8 cellular contexts compared by ENCODE assay signal in genomic region chr21:26842976-26843911, GRCh38. TPM values are rescaled to one million over a fixed set of nuclear protein-coding genes. Genes with fewer than 3 reads are reported as not detected.
DNase-seq lines count a peak whose midpoint lies in the region; ATAC-seq, FAIRE-seq and TF ChIP-seq lines count a peak whose summit lies in the region.

No MANE protein-coding gene starts in this region.

- CTCF ChIA-PET in T-cell (lab: Charles Lee) = no interaction called here

- peaks cover 0 to 6% (median 0%) of the 10 kb centered on the region in 3 donors for H3K9me3 Mint-ChIP-seq in T-cell

- H3K4me1 ChIP-seq in BLaER1 = peaks cover 34% of the 10 kb centered on the region
- H3K4me1 ChIP-seq in lung (ENCODE audit: control insufficient read depth in 2 of 2, insufficient read depth in 2 of 2, low read length in 2 of 2) = peaks cover 0 to 9% of the 10 kb centered on the region in 2 donors
- peaks cover 36% of the 10 kb centered on the region for H3K4me1 ChIP-seq in stomach smooth muscle (ENCODE audit: control insufficient read depth, insufficient read depth, low read length)

- no peaks in the 10 kb centered on the region for H3K36me3 Mint-ChIP-seq in T-cell

- POLR2A ChIA-PET in T-cell (lab: Charles Lee) = no interaction called here

- peak overlapping the region; percentile 74 for H3K9ac ChIP-seq in BLaER1
- peak overlapping the region; percentile 83 to 89 for H3K9ac ChIP-seq in stomach smooth muscle (ENCODE audit: low read length in 2 of 2)

- 2% methylated on average over 33 of the region's 33 CpGs for WGBS in lung, 2 donors

- no peak for TF ChIP-seq CTCF in lung (IDR thresholded peaks at IDR 0.05; ENCODE audit: control extremely low read depth, extremely low read depth)

- H3K4me3 Mint-ChIP-seq in T-cell = peak overlapping the region; percentile 66 to 85 (median 69)

- DNase-seq in HT1080 (ENCODE audit: low read depth) (peak; percentile 86), T-cell (peak in 5 of 34 experiments; percentile 11 to 30 (median 19)), lung (ENCODE audit: low spot score) (peak; percentile 89), NCI-H1436 treated with DMSO at 0.1 percent for 48 hours (lab: John Stamatoyannopoulos, UW) (no peak)

- no peaks in the 10 kb centered on the region for H4K20me1 ChIP-seq in BLaER1

- peaks cover 52% of the 10 kb centered on the region for H3K9me3 ChIP-seq in BLaER1
- no peaks in the 10 kb centered on the region for H3K9me3 ChIP-seq in lung (ENCODE audit: control insufficient read depth in 2 of 2, insufficient read depth in 1 of 2, low read length in 1 of 2)
- H3K9me3 ChIP-seq in stomach smooth muscle (ENCODE audit: control insufficient read depth in 2 of 2, low read length in 2 of 2) = no peaks in the 10 kb centered on the region

- FAIRE-seq in endometrium (lab: Jason Lieb, UNC) = peak; percentile 92

- H3K36me3 ChIP-seq in BLaER1 (peaks cover 21% of the 10 kb centered on the region), lung (ENCODE audit: control insufficient read depth in 2 of 2, insufficient read depth in 2 of 2, low read length in 2 of 2) (peaks cover 3 to 14% of the 10 kb centered on the region in 2 donors), stomach smooth muscle (ENCODE audit: control insufficient read depth in 2 of 2, insufficient read depth in 2 of 2, low read length in 2 of 2) (peaks cover 32 to 40% of the 10 kb centered on the region in 2 donors)

- peak overlapping the region; percentile 83 for H3K4me2 ChIP-seq in BLaER1

- ATAC-seq in T-cell (replicated peaks in 1 of 4) (peak; percentile 22 to 75 (median 50)), lung (ENCODE audit: insufficient read depth, low FRiP score) (peak; percentile 16), HG02763 (IDR thresholded peaks at IDR 0.05; ENCODE audit: unreplicated experiment) (no peak)

- no peak overlapping the region for H3K27ac Mint-ChIP-seq in T-cell

- H3K27ac ChIP-seq in BLaER1 (peak overlapping the region; percentile 78; the same call in 1 of the 2 replicates), lung (ENCODE audit: low read depth in 1 of 2, low read length in 1 of 2) (peak overlapping the region; percentile 50 to 84), stomach smooth muscle (ENCODE audit: low read length) (peak overlapping the region; percentile 97)

- H3K27me3 Mint-ChIP-seq in T-cell = peaks cover 62 to 73% of the 10 kb centered on the region in 2 donors

- H3K4me3 ChIP-seq in BLaER1 (peak overlapping the region; percentile 73), lung (peak overlapping the region; percentile 85), stomach smooth muscle (ENCODE audit: low read length in 2 of 2) (peak overlapping the region; percentile 90 to 94)

- H3K4me1 Mint-ChIP-seq in T-cell = peaks cover 41 to 46% (median 44%) of the 10 kb centered on the region in 3 donors

- no peaks in the 10 kb centered on the region for H3K27me3 ChIP-seq in BLaER1
- H3K27me3 ChIP-seq in lung (ENCODE audit: control insufficient read depth, insufficient read depth) = no peaks in the 10 kb centered on the region
- no peaks in the 10 kb centered on the region for H3K27me3 ChIP-seq in stomach smooth muscle (ENCODE audit: control insufficient read depth in 1 of 2, insufficient read depth in 2 of 2, low read length in 2 of 2)

RNA-seq across cellular contexts. Expression of gene ADAMTS1, which starts 2.0 kb away (rescaled TPM):
- 0.07 TPM in 1 of 2 replicates, not detected in the other for total RNA-seq in HT1080 (2014; rRNA removed; shearing (Covaris generic))
- polyA plus RNA-seq in HT1080 (2015; cell fraction: cytosol; rRNA removed) = not detected in 2 replicates
- 0.10 TPM in 1 of 2 replicates, not detected in the other for polyA plus RNA-seq in HT1080 (2015; cell fraction: nucleus; rRNA removed)
- total RNA-seq in T-cell (1 to 10 TPM in 2 of 5 donors, under 1 TPM in 3; 0.40 to 1.7 (median 0.72) TPM), lung (100 to 1,000 TPM in 1 of 2 donors, 10 to 100 TPM in 1; 99.7 to 165 TPM)
- 10 to 100 TPM; 15.3 to 69.1 TPM for polyA plus RNA-seq in lung

Comparison
In these comparisons a context has a peak if more than half of its experiments do, and no peak if none do; other contexts are left out.
1. RNA of gene ADAMTS1, which starts 2.0 kb away (total RNA-seq): 99.7 to 165 TPM in lung; 0.40 to 1.7 TPM in T-cell and 0.07 TPM in HT1080; every median in the first group is over 10 times any median in the second.
2. Peak in every context shown above with its lines, with median percentiles within 50 percentile points of each other: H3K27ac ChIP-seq and H3K4me3 ChIP-seq.